In genomic region chr6:7230956-7231713, GRCh38 we compare ENCODE assay signal across 24 cellular contexts.
"Had no signal": no experiment of that assay in that cellular context is flagged by ENCODE, and none has a peak within 500 bp of the region (broad histone marks: within the 10 kb centered on the region; RNA-seq: fewer than 3 reads in every experiment).

No MANE protein-coding gene starts in this region.

- H3K27me3 ChIP-seq: gastrocnemius medialis, heart left ventricle, hepatocyte, left lung, neural progenitor cell, right atrium auricular region, spleen, transverse colon had no signal

- H3K4me3 ChIP-seq: dorsolateral prefrontal cortex, gastrocnemius medialis, heart left ventricle, hepatocyte, left lung, neural progenitor cell, prostate gland, right atrium auricular region, skin epidermis, spleen, thoracic aorta, transverse colon had no signal

- H3K4me1 ChIP-seq: neural progenitor cell had no signal

- H3K36me3 ChIP-seq: neural progenitor cell had no signal

- H3K9me3 ChIP-seq: gastrocnemius medialis, heart left ventricle, left lung, prostate gland, right atrium auricular region, spleen, thoracic aorta, transverse colon had no signal

- H3K9ac ChIP-seq: neural progenitor cell had no signal

- H2AFZ ChIP-seq: hepatocyte, neural progenitor cell had no signal

- DNase-seq: dorsolateral prefrontal cortex; effector CD4-positive, alpha-beta T cell; foreskin fibroblast; gastrocnemius medialis; heart left ventricle; kidney; left lung; mesendoderm; midbrain; naive thymus-derived CD4-positive, alpha-beta T cell; nucleus accumbens; spleen; stimulated activated CD4-positive, alpha-beta T cell treated with anti-CD3 and anti-CD28 coated beads, Interleukin-4, amount 100 ng/mL, for 4 hours; transverse colon had no signal

- H3K27ac ChIP-seq: dorsolateral prefrontal cortex, epithelial cell of prostate, gastrocnemius medialis, heart left ventricle, hepatocyte, left lung, neural progenitor cell, prostate gland, right atrium auricular region, thoracic aorta, transverse colon had no signal

- ATAC-seq: esophagus mucosa; gastrocnemius medialis; heart left ventricle; left lung; naive thymus-derived CD4-positive, alpha-beta T cell; stimulated activated memory B cell treated with anti-CD40 and anti-IgM and Interleukin-4, amounts not matched to agents 10 μg/mL and 1 μg/mL and 100 μg/mL, for 72 hours had no signal

- H3K4me2 ChIP-seq: hepatocyte, neural progenitor cell had no signal

- FAIRE-seq: colon, kidney had no signal
